ENCODE assay signal across 18 cellular contexts in the genomic region with DNA sequence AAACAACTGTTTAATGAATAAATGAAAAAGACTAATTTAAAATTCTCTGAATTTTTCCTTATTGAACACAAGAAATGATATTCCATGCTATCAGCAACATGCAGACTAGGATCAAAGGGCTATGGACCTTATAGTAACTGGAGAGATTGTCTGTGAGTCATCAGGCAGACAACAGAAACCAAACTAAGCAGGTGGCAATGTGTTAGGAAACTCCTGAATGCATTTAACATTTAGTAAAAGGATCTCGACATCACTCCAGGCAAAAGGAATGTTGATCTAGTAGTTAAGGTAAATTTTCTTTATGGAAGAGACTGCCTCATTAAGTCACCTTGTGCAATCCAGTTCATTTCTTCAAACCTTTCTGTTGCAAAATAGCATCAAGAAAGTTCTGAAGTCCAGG. TPM values are rescaled to one million over a fixed set of nuclear protein-coding genes. Genes with fewer than 3 reads are reported as not detected.
DNase-seq lines count a peak whose midpoint lies in the region; ATAC-seq, FAIRE-seq and TF ChIP-seq lines count a peak whose summit lies in the region.
"Had no signal": no experiment of that assay in that cellular context is flagged by ENCODE, and none has a peak within 500 bp of the region (broad histone marks: within the 10 kb centered on the region; RNA-seq: fewer than 3 reads in every experiment).

No MANE protein-coding gene starts in this region.

- no TSS peak for BruUV-seq in HepG2 (replicated peaks; lab: Mats Ljungman, UMichigan)

- H3K4me1 ChIP-seq in GM23338 (ENCODE audit: insufficient read depth) (no peaks in the 10 kb centered on the region), HepG2 (ENCODE audit: insufficient read depth, low read length) (no peaks in the 10 kb centered on the region)

- TF ChIP-seq CTCF in GM23338 (conservative IDR thresholded peaks at IDR 0.05; ENCODE audit: low read depth in 2 of 2) (no peak), HepG2 (CRISPR knock-in tag; IDR thresholded peaks at IDR 0.05) (no peak)

- TF ChIP-seq EP300 in HepG2 (IDR thresholded peaks at IDR 0.05; ENCODE audit: low read depth in 2 of 2, low read length in 2 of 2) (no peak), HepG2 (CRISPR knock-in tag; IDR thresholded peaks at IDR 0.05; ENCODE audit: borderline replicate concordance) (no peak)

- H3K9me2 ChIP-seq in GM23338 (ENCODE audit: insufficient read depth): 0 out of 2 replicates have a peak, but pooled peaks cover 5% of the 10 kb centered on the region

- no peak for TF ChIP-seq RAD21 in HepG2 (CRISPR knock-in tag; IDR thresholded peaks at IDR 0.05)

- H3K9me3 Mint-ChIP-seq in GM23338: no peaks in the 10 kb centered on the region
- H3K9me3 Mint-ChIP-seq: activated naive CD4-positive, alpha-beta T cell treated with anti-CD3 and anti-CD28 coated beads for 36 hours; dendritic cell treated with granulocyte-macrophage colony-stimulating factor and Interleukin-4, amounts not matched to agents 40 ng/mL and 50 ng/mL, for 4 days had no signal

- H4K20me1 ChIP-seq in GM23338 (replicated peaks; ENCODE audit: insufficient read depth): no peaks in the 10 kb centered on the region
- no peaks in the 10 kb centered on the region for H4K20me1 ChIP-seq in HepG2 (ENCODE audit: insufficient read depth, low read length)

- H3K4me3 ChIP-seq in GM23338: no peak overlapping the region
- H3K4me3 ChIP-seq in HepG2 (replicated peaks in 1 of 3; ENCODE audit: insufficient read depth in 1 of 3, low read depth in 2 of 3, low read length in 3 of 3): no peak overlapping the region
- H3K4me3 ChIP-seq: psoas muscle, testis had no signal

- intact Hi-C loops in HepG2 (cut with micrococcal nuclease; ENCODE audit: unreplicated experiment): loop anchor here (5.0 kb wide), 1 partner anchor 60 kb away; a partner anchor contains a TSS

- in situ Hi-C loops in HepG2 (cut with HindIII; ENCODE audit: extremely low pct_ligation_motif_present, low pct_unique_long_range_greater_than_20kb): loop anchor here (5.0 kb wide), 1 partner anchor 165 kb away; no protein-coding TSS in a partner anchor

- peaks cover 31% of the 10 kb centered on the region; the same call in 1 of the 2 replicates for H3K79me2 ChIP-seq in GM23338 (replicated peaks; ENCODE audit: insufficient read depth)
- H3K79me2 ChIP-seq in HepG2 (ENCODE audit: insufficient read depth, low read length): no peaks in the 10 kb centered on the region

- H3K27me3 ChIP-seq in GM23338 (ENCODE audit: insufficient read depth) (no peaks in the 10 kb centered on the region), HepG2 (ENCODE audit: control insufficient read depth in 1 of 2, insufficient read depth in 2 of 2, low read length in 2 of 2) (no peaks in the 10 kb centered on the region)
- H3K27me3 ChIP-seq: testis had no signal

- CTCF ChIA-PET in HepG2 (lab: Yijun Ruan, JAX; ENCODE audit: low intra/inter-chr PET ratio, low total read pairs): no interaction called here

- H3K4me3 Mint-ChIP-seq in GM23338: no peak overlapping the region
- H3K4me3 Mint-ChIP-seq: activated naive CD4-positive, alpha-beta T cell treated with anti-CD3 and anti-CD28 coated beads for 36 hours; B cell; dendritic cell treated with granulocyte-macrophage colony-stimulating factor and Interleukin-4, amounts not matched to agents 40 ng/mL and 50 ng/mL, for 4 days had no signal

- no peak for ATAC-seq in GM23338
- ATAC-seq in HepG2: no peak; the same call in 2 of the 3 replicates
- no peak for ATAC-seq in HG03469 (IDR thresholded peaks at IDR 0.05; ENCODE audit: unreplicated experiment)
- ATAC-seq in GM19351 (IDR thresholded peaks at IDR 0.05; ENCODE audit: unreplicated experiment): no peak

- no peaks in the 10 kb centered on the region for H3F3A ChIP-seq in GM23338 (replicated peaks; ENCODE audit: low read depth)

- no peak for FAIRE-seq in HepG2 (lab: Jason Lieb, UNC)

- H3K4me2 ChIP-seq in GM23338: no peak overlapping the region
- H3K4me2 ChIP-seq in HepG2 (ENCODE audit: low read depth, low read length): no peak overlapping the region

- no peak overlapping the region for H3K9ac ChIP-seq in HepG2 (ENCODE audit: insufficient read depth, low read depth, low read length)

- TF ChIP-seq POLR2A in HepG2 (IDR thresholded peaks at IDR 0.05; ENCODE audit: insufficient read depth in 1 of 2, low read depth in 2 of 2, low read length in 2 of 2): no peak

- no peak overlapping the region for H3K27ac Mint-ChIP-seq in GM23338
- H3K27ac Mint-ChIP-seq: activated naive CD4-positive, alpha-beta T cell treated with anti-CD3 and anti-CD28 coated beads for 36 hours; B cell; dendritic cell treated with granulocyte-macrophage colony-stimulating factor and Interleukin-4, amounts not matched to agents 40 ng/mL and 50 ng/mL, for 4 days had no signal

- H3K36me3 ChIP-seq in GM23338 (ENCODE audit: insufficient read depth) (no peaks in the 10 kb centered on the region), HepG2 (replicated peaks in 1 of 2; ENCODE audit: control insufficient read depth in 1 of 2, insufficient read depth in 2 of 2, low read length in 2 of 2) (no peaks in the 10 kb centered on the region)

- no peaks in the 10 kb centered on the region for H3K36me3 Mint-ChIP-seq in GM23338 (ENCODE audit: low read depth)

- 0% methylated on average over 1 of the region's 1 CpG for WGBS in HepG2 (ENCODE audit: low lambda C conversion rate)

- DNase-seq in GM23338 (ENCODE audit: low spot score) (peak; percentile 19), NCI-H226 (peak; percentile 52), epithelial cell of prostate (ENCODE audit: low read depth, low spot score) (peak; percentile 55), myocyte (ENCODE audit: low read depth) (peak; percentile 48), HepG2 (ENCODE audit: low spot score) (no peak)
- DNase-seq: activated CD4-positive, alpha-beta T cell treated with anti-CD3 and anti-CD28 coated beads for 4 hours; activated CD8-positive, alpha-beta memory T cell treated with anti-CD3 and anti-CD28 coated beads, Interleukin-2, amount 50 U/mL, for 48 hours; activated naive CD4-positive, alpha-beta T cell treated with anti-CD3 and anti-CD28 coated beads for 36 hours; Karpas-422; mesenchymal stem cell; NCI-H446; psoas muscle; stimulated activated CD4-positive, alpha-beta T cell treated with anti-CD3 and anti-CD28 coated beads, Interleukin-12 subunit alpha, Interleukin-12 subunit beta, amount 100 ng/mL, for 4 hours; testis had no signal

- H3K9me3 ChIP-seq in HepG2 (ENCODE audit: low read length): no peaks in the 10 kb centered on the region
- H3K9me3 ChIP-seq: psoas muscle, testis had no signal

- H2AFZ ChIP-seq in GM23338 (no peak overlapping the region), HepG2 (ENCODE audit: low read length) (no peak overlapping the region)

- POLR2A ChIA-PET in HepG2 (lab: Yijun Ruan, JAX): no interaction called here

- H3K27ac ChIP-seq in GM23338 (ENCODE audit: low read depth) (no peak overlapping the region), epithelial cell of prostate (no peak overlapping the region), HepG2 (ENCODE audit: extremely low read length, insufficient read depth, low read length) (no peak overlapping the region)
- H3K27ac ChIP-seq: psoas muscle, testis had no signal

- H3K27me3 Mint-ChIP-seq in GM23338 (ENCODE audit: insufficient read depth, low read depth, poor library complexity): no peaks in the 10 kb centered on the region
- H3K27me3 Mint-ChIP-seq: B cell; dendritic cell treated with granulocyte-macrophage colony-stimulating factor and Interleukin-4, amounts not matched to agents 40 ng/mL and 50 ng/mL, for 4 days had no signal

- peaks cover 2% of the 10 kb centered on the region; the same call in 2 of the 3 replicates for H3K4me1 Mint-ChIP-seq in GM23338

TF ChIP-seq in GM23338, 12 proteins besides CTCF, POLR2A, EP300 and RAD21:
- TF ChIP-seq STAT1 (IDR thresholded peaks at IDR 0.05; ENCODE audit: unreplicated experiment): no peak
- TF ChIP-seq EZH2 (IDR thresholded peaks at IDR 0.05; ENCODE audit: low read depth, unreplicated experiment): no peak

TF ChIP-seq in HepG2, 621 proteins besides CTCF, POLR2A, EP300 and RAD21:
- TF ChIP-seq ZNF317 (CRISPR knock-in tag; IDR thresholded peaks at IDR 0.05): no peak
- TF ChIP-seq ZSCAN30 (CRISPR knock-in tag; IDR thresholded peaks at IDR 0.05): no peak
- TF ChIP-seq ZNF3 (CRISPR knock-in tag; IDR thresholded peaks at IDR 0.05): no peak
- TF ChIP-seq ZBTB20 (CRISPR knock-in tag; IDR thresholded peaks at IDR 0.05; ENCODE audit: borderline replicate concordance, low read depth): no peak
- TF ChIP-seq ZBTB42 (CRISPR knock-in tag; IDR thresholded peaks at IDR 0.05): no peak

RNA-seq across cellular contexts. Expression of a gene that starts 58.4 kb away (rescaled TPM):
- total RNA-seq in GM23338 (2014; rRNA removed; shearing (Covaris generic)): 34.5 and 54.0 TPM in 2 replicates
- polyA plus RNA-seq in GM23338 (2016; fragmentation: Nextera tagmentation; extraction: Ambion mirVana): 12.1 and 13.0 TPM in 2 replicates
- total RNA-seq in myocyte: 13.2 and 17.3 TPM in 2 replicates
- polyA plus RNA-seq in myocyte (2012): 10.2 TPM
- total RNA-seq in HepG2 (2016; rRNA removed; fragmentation: Illumina TruSeq; extraction: Trizol): 7.7 and 11.5 TPM in 2 replicates
- total RNA-seq in HepG2 (2016; cell fraction: cytosol; rRNA removed; fragmentation: Illumina TruSeq; extraction: Trizol; ENCODE audit: low read depth): 1.9 and 2.0 TPM in 2 replicates
- 9.2 and 12.1 TPM in 2 replicates for total RNA-seq in HepG2 (2016; cell fraction: insoluble cytoplasmic fraction; rRNA removed; fragmentation: Illumina TruSeq; extraction: Trizol)
- total RNA-seq in HepG2 (2016; cell fraction: membrane; rRNA removed; fragmentation: Illumina TruSeq; extraction: Trizol): 3.7 and 4.3 TPM in 2 replicates
- total RNA-seq in HepG2 (2016; cell fraction: nucleus; rRNA removed; fragmentation: Illumina TruSeq; extraction: Trizol): 23.1 and 24.2 TPM in 2 replicates
- polyA plus RNA-seq in HepG2 (2011; rRNA removed): 2.2 and 2.5 TPM in 2 replicates
- polyA plus RNA-seq in HepG2 (2011; cell fraction: cytosol; rRNA removed): 2.3 and 2.4 TPM in 2 replicates
- 1.7 and 2.1 TPM in 2 replicates for polyA plus RNA-seq in HepG2 (2011; cell fraction: nucleus; rRNA removed)
- 3.0 and 3.1 TPM in 2 replicates for polyA plus RNA-seq in HepG2 (2012)
- 0.65 and 0.67 TPM in 2 replicates for polyA plus RNA-seq in HepG2 (2016; cell fraction: cytosol; fragmentation: Illumina TruSeq; extraction: Trizol; ENCODE audit: low read depth)
- 10.9 and 13.0 TPM in 2 replicates for polyA plus RNA-seq in HepG2 (2016; cell fraction: insoluble cytoplasmic fraction; fragmentation: Illumina TruSeq; extraction: Trizol; ENCODE audit: low read depth)
- 1.6 and 2.5 TPM in 2 replicates for polyA plus RNA-seq in HepG2 (2016; cell fraction: membrane; fragmentation: Illumina TruSeq; extraction: Trizol; ENCODE audit: low read depth)
- 4.2 and 4.8 TPM in 2 replicates for polyA plus RNA-seq in HepG2 (2016; cell fraction: nucleus; fragmentation: Illumina TruSeq; extraction: Trizol; ENCODE audit: insufficient read depth, low read depth)
- polyA minus RNA-seq in HepG2 (2011; rRNA and poly(A)+ RNA removed; ENCODE audit: low replicate concordance): 13.7 and 32.5 TPM in 2 replicates
- 4.5 and 9.4 TPM in 2 replicates for polyA minus RNA-seq in HepG2 (2011; cell fraction: cytosol; rRNA and poly(A)+ RNA removed)
- 35.5 and 38.8 TPM in 2 replicates for polyA minus RNA-seq in HepG2 (2011; cell fraction: nucleus; rRNA and poly(A)+ RNA removed)
